In genomic region chr17:64741038-64741641, GRCh38 we compare ENCODE assay signal across 13 cellular contexts.
A peak's percentile ranks its signal among the peaks of the same experiment; 100 is the strongest.
DNase-seq lines count a peak whose midpoint lies in the region; TF ChIP-seq lines count a peak whose summit lies in the region.
"Had no signal": no experiment of that assay in that cellular context is flagged by ENCODE, and none has a peak within 500 bp of the region (broad histone marks: within the 10 kb centered on the region; RNA-seq: fewer than 3 reads in every experiment).

No MANE protein-coding gene starts in this region.

- DNase-seq in AG04450 (ENCODE audit: low read depth, low spot score): peak; percentile 24
- peak; percentile 65 to 89 for DNase-seq in SJSA1 (ENCODE audit: low read depth in 1 of 2, low spot score in 2 of 2)
- peak; percentile 33 to 47 for DNase-seq in foreskin fibroblast
- peak in 36 of 56 donors; percentile 6 to 82 (median 29) for DNase-seq in nucleus accumbens (lab: John Stamatoyannopoulos, UW)
- no peak for DNase-seq in activated CD4-positive, alpha-beta T cell treated with anti-CD3 and anti-CD28 coated beads for 1 hour
- no peak for DNase-seq in KBM-7
- DNase-seq in HK-2 (ENCODE audit: unreplicated experiment): no peak
- DNase-seq in stimulated activated CD4-positive, alpha-beta T cell treated with anti-CD3 and anti-CD28 coated beads, Interleukin-2, amount 100 ng/mL, for 24 hours: no peak
- DNase-seq: CD8-positive, alpha-beta memory T cell; central memory CD4-positive, alpha-beta T cell; naive B cell; NCI-H526; stimulated activated naive CD4-positive, alpha-beta T cell had no signal

- peaks cover 47% of the 10 kb centered on the region for H3K4me1 ChIP-seq in SJSA1 (replicated peaks)

- H3K27ac ChIP-seq in AG04450 (ENCODE audit: low read depth, low read length): peak overlapping the region; percentile 74
- H3K27ac ChIP-seq in SJSA1: peak overlapping the region; percentile 85

- no peak overlapping the region for H3K4me3 ChIP-seq in AG04450 (ENCODE audit: low read depth, low read length)
- no peak overlapping the region for H3K4me3 ChIP-seq in SJSA1
- H3K4me3 ChIP-seq in foreskin fibroblast (ENCODE audit: low read depth in 1 of 2, low read length in 2 of 2): peak overlapping the region in 1 of 2 donors; percentile 12

- H3K27me3 ChIP-seq in AG04450 (ENCODE audit: control insufficient read depth, insufficient read depth, low read length): no peaks in the 10 kb centered on the region
- no peaks in the 10 kb centered on the region for H3K27me3 ChIP-seq in SJSA1 (replicated peaks)

- POLR2A ChIA-PET in AG04450 (lab: Yijun Ruan, JAX): interaction anchor here (0.5 to 2.0 kb wide), 4 partner anchors 24 to 61 kb away, joined by 4 to 10 read pairs (median 6); no protein-coding TSS in a partner anchor

- no peaks in the 10 kb centered on the region for H3K36me3 ChIP-seq in SJSA1

- no peaks in the 10 kb centered on the region for H3K9me3 ChIP-seq in AG04450 (ENCODE audit: control insufficient read depth, insufficient read depth, low read length)
- no peaks in the 10 kb centered on the region for H3K9me3 ChIP-seq in SJSA1 (replicated peaks)

- CTCF ChIA-PET in AG04450 (lab: Charles Lee): interaction anchor here (1.2 kb wide), 1 partner anchor 321 kb away, joined by 3 read pairs; no protein-coding TSS in a partner anchor

- TF ChIP-seq CTCF in AG04450 (IDR thresholded peaks at IDR 0.05; ENCODE audit: low read depth, low read length) (no peak), foreskin fibroblast (IDR thresholded peaks at IDR 0.05; ENCODE audit: low read depth, low read length) (no peak)

- in situ Hi-C loops in KBM-7 (cut with MboI; ENCODE audit: low pct_unique_long_range_greater_than_20kb, low sequenced_read_pairs): no loop called here

Comparison
In these comparisons a context has a peak if more than half of its experiments do, and no peak if none do; other contexts are left out.
1. DNase-seq: peak in AG04450 (single experiment), SJSA1 (2 of 2), foreskin fibroblast (2 of 2) and nucleus accumbens (36 of 56); none in activated CD4-positive, alpha-beta T cell treated with anti-CD3 and anti-CD28 coated beads for 1 hour (single experiment), KBM-7 (single experiment), HK-2 (single experiment) and stimulated activated CD4-positive, alpha-beta T cell treated with anti-CD3 and anti-CD28 coated beads, Interleukin-2, amount 100 ng/mL, for 24 hours (0 of 2).